23 cellular contexts compared by ENCODE assay signal in genomic region chr20:45440424-45440823, GRCh38. TPM values are rescaled to one million over a fixed set of nuclear protein-coding genes. Genes with fewer than 3 reads are reported as not detected.
"Had no signal": no experiment of that assay in that cellular context is flagged by ENCODE, and none has a peak within 500 bp of the region (broad histone marks: within the 10 kb centered on the region; RNA-seq: fewer than 3 reads in every experiment).

No MANE protein-coding gene starts in this region.

- DNase-seq: KBM-7, MV-4-11, NCI-H1048, NCI-H1105, NCI-H1417, NCI-H1436 treated with DMSO at 0.1 percent for 48 hours, NCI-H1694, NCI-H187 treated with DMSO at 0.1 percent for 48 hours, NCI-H2081, NCI-H2107, NCI-H2227 treated with DMSO at 0.1 percent for 48 hours, NCI-H524, NCI-H526 treated with DMSO at 0.1 percent for 48 hours, NCI-H748 treated with DMSO at 0.1 percent for 48 hours, SHP77, SK-N-SH, SW 1271 had no signal

- H3K27ac ChIP-seq: RWPE1 had no signal

- H3K9me3 ChIP-seq: SK-N-SH had no signal

- H3K4me2 ChIP-seq: SK-N-SH had no signal

- H3K9ac ChIP-seq: SK-N-SH had no signal

RNA-seq across cellular contexts. Expression of gene WFDC2, which starts 29.1 kb away (rescaled TPM):
- total RNA-seq: HT1080, LHCN-M2, MCF 10A, NCI-H460, SK-MEL-5 had no signal
